ENCODE assay signal across 8 cellular contexts in the genomic region with DNA sequence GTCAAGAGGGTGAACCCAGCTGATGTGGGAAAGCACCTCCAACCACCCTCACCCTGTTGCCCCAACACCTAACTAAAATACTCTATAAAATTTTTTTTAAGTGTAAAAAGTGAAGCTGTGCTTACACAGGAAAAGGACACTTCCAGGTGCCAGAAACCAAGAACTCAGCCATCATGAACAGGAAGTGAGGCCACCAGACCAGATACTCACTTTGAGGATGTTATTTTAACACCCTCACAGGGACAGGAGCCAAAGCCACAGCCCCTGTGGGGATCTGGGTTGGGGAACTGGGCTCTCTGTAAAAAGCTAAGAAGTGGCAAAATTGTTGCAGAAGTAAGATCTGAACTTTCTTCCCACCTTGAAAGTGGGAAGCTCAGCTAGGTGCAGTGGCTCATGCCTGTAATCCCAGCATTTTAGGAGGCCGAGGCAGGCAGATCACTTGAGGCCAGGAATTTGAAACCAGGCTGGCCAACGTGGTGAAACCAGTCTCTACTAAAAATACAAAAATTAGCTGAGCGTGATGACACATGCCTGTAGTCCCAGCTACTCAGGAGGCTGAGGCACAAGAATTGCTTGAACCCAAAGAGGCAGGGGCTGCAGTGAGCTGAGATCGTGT. TPM values are rescaled to one million over a fixed set of nuclear protein-coding genes. Genes with fewer than 3 reads are reported as not detected.
DNase-seq lines count a peak whose midpoint lies in the region; ATAC-seq and TF ChIP-seq lines count a peak whose summit lies in the region.

No MANE protein-coding gene starts in this region.

- no peaks in the 10 kb centered on the region for H3K79me2 ChIP-seq in trophoblast cell (ENCODE audit: control insufficient read depth, insufficient read depth, low read length, poor library complexity)

- H3K9me3 ChIP-seq in CD4-positive, CD25-positive, alpha-beta regulatory T cell (ENCODE audit: control insufficient read depth in 2 of 2, low read length in 2 of 2): no peaks in the 10 kb centered on the region
- H3K9me3 ChIP-seq in transverse colon (no peaks in the 10 kb centered on the region), trophoblast cell (ENCODE audit: insufficient read depth, low read depth, low read length) (no peaks in the 10 kb centered on the region)

- no peak for TF ChIP-seq EP300 in transverse colon (IDR thresholded peaks at IDR 0.05; ENCODE audit: low read depth)

- in situ Hi-C loops in transverse colon (cut with MboI; ENCODE audit: low pct_ligation_motif_present in 1 of 4, low pct_unique_long_range_greater_than_20kb in 1 of 4, low sequenced_read_pairs in 3 of 4): no loop called here

- H3K4me3 ChIP-seq in CD4-positive, CD25-positive, alpha-beta regulatory T cell (ENCODE audit: low read depth, low read length): peak overlapping the region; percentile 39
- H3K4me3 ChIP-seq in transverse colon: no peak overlapping the region
- no peak overlapping the region for H3K4me3 ChIP-seq in trophoblast cell (ENCODE audit: low read depth, low read length)

- TF ChIP-seq CTCF in RWPE1 (conservative IDR thresholded peaks at IDR 0.05; ENCODE audit: low read depth) (no peak), transverse colon (IDR thresholded peaks at IDR 0.05) (no peak)

- DNase-seq in CD4-positive, CD25-positive, alpha-beta regulatory T cell: peak in 2 of 3 donors; percentile 51 to 79
- no peak for DNase-seq in RWPE1 (ENCODE audit: low spot score)
- DNase-seq in effector CD8-positive, alpha-beta T cell (lab: John Stamatoyannopoulos, UW): peak; percentile 20
- DNase-seq in transverse colon: peak; percentile 56
- no peak for DNase-seq in NCI-H748 (lab: John Stamatoyannopoulos, UW; ENCODE audit: unreplicated experiment)
- DNase-seq in trophoblast cell: no peak

- H3K4me1 Mint-ChIP-seq in CD4-positive, CD25-positive, alpha-beta regulatory T cell: peaks cover 12 to 62% (median 25%) of the 10 kb centered on the region in 4 donors

- H3K4me3 Mint-ChIP-seq in CD4-positive, CD25-positive, alpha-beta regulatory T cell: peak overlapping the region; percentile 58 to 83 (median 73)

- H2AFZ ChIP-seq in trophoblast cell (ENCODE audit: insufficient read depth, low read length, poor library complexity): no peak overlapping the region

- H2BK12ac ChIP-seq in trophoblast cell (ENCODE audit: low read length): no peak overlapping the region

- 63 to 83% methylated on average over 1 to 4 of the region's 4 CpGs for WGBS in transverse colon (ENCODE audit: low coverage in 1 of 2), 2 donors
- no CpG with 5 or more reads among the region's 4 CpGs for WGBS in trophoblast cell (ENCODE audit: extremely low coverage, insufficient coverage, insufficient read length)

- H3K36me3 Mint-ChIP-seq in CD4-positive, CD25-positive, alpha-beta regulatory T cell: no peaks in the 10 kb centered on the region

- H2BK5ac ChIP-seq in trophoblast cell (ENCODE audit: low read depth, low read length, poor library complexity): no peak overlapping the region

- H3K79me1 ChIP-seq in trophoblast cell (ENCODE audit: low read length): no peaks in the 10 kb centered on the region

- H3K36me3 ChIP-seq in CD4-positive, CD25-positive, alpha-beta regulatory T cell (ENCODE audit: control insufficient read depth, insufficient read depth, low read length): no peaks in the 10 kb centered on the region
- H3K36me3 ChIP-seq in transverse colon (no peaks in the 10 kb centered on the region), trophoblast cell (ENCODE audit: control insufficient read depth in 1 of 2, insufficient read depth in 2 of 2, low read length in 2 of 2) (no peaks in the 10 kb centered on the region)

- intact Hi-C loops in transverse colon (cut with DNase I; ENCODE audit: low total_unique reads): no loop called here

- peak; percentile 10 to 24 for ATAC-seq in CD4-positive, CD25-positive, alpha-beta regulatory T cell (ENCODE audit: low read depth in 2 of 2)
- ATAC-seq in GM19467 (IDR thresholded peaks at IDR 0.05; ENCODE audit: unreplicated experiment): peak; percentile 33
- ATAC-seq in HG03159 (IDR thresholded peaks at IDR 0.05; ENCODE audit: unreplicated experiment): no peak

- peaks cover 6% of the 10 kb centered on the region for H3K27me3 Mint-ChIP-seq in CD4-positive, CD25-positive, alpha-beta regulatory T cell

- no peak overlapping the region for H3K23ac ChIP-seq in trophoblast cell (ENCODE audit: low read length)

- H3K27ac ChIP-seq in CD4-positive, CD25-positive, alpha-beta regulatory T cell (ENCODE audit: insufficient read depth, low read length, poor library complexity, severe bottlenecking): peak overlapping the region; percentile 71
- H3K27ac ChIP-seq in RWPE1 (peak overlapping the region; percentile 56), transverse colon (peak overlapping the region; percentile 40 to 62 (median 52)), trophoblast cell (ENCODE audit: low read depth, low read length) (no peak overlapping the region)

- H3K4ac ChIP-seq in trophoblast cell (ENCODE audit: low read depth, low read length): no peak overlapping the region

- H3K27me3 ChIP-seq in CD4-positive, CD25-positive, alpha-beta regulatory T cell (ENCODE audit: control insufficient read depth, insufficient read depth, low read length): no peaks in the 10 kb centered on the region
- H3K27me3 ChIP-seq in transverse colon: no peaks in the 10 kb centered on the region
- H3K27me3 ChIP-seq in trophoblast cell (ENCODE audit: insufficient read depth, low read length): no peaks in the 10 kb centered on the region

- H2BK120ac ChIP-seq in trophoblast cell (ENCODE audit: insufficient read depth, low read length, poor library complexity): no peak overlapping the region

- no peak overlapping the region for H2AK5ac ChIP-seq in trophoblast cell (ENCODE audit: low read length)

- H3K9me3 Mint-ChIP-seq in CD4-positive, CD25-positive, alpha-beta regulatory T cell: no peaks in the 10 kb centered on the region

- H3K14ac ChIP-seq in trophoblast cell (ENCODE audit: low read length): no peak overlapping the region

- H4K8ac ChIP-seq in trophoblast cell (ENCODE audit: low read depth, low read length): no peak overlapping the region

- H3K4me1 ChIP-seq in CD4-positive, CD25-positive, alpha-beta regulatory T cell (ENCODE audit: control insufficient read depth, insufficient read depth, low read length, poor library complexity, severe bottlenecking): peaks cover 42% of the 10 kb centered on the region
- peaks cover 15 to 27% (median 16%) of the 10 kb centered on the region in 4 donors for H3K4me1 ChIP-seq in transverse colon
- H3K4me1 ChIP-seq in trophoblast cell (ENCODE audit: control insufficient read depth in 1 of 2, insufficient read depth in 2 of 2, low read length in 2 of 2): peaks cover 0 to 8% of the 10 kb centered on the region in 2 experiments

- no peak overlapping the region for H4K91ac ChIP-seq in trophoblast cell (ENCODE audit: low read depth, low read length)

- peak overlapping the region; percentile 93 to 99 (median 94) for H3K27ac Mint-ChIP-seq in CD4-positive, CD25-positive, alpha-beta regulatory T cell

- H3K18ac ChIP-seq in trophoblast cell (ENCODE audit: low read length): no peak overlapping the region

- H3K4me2 ChIP-seq in trophoblast cell (ENCODE audit: low read length): no peak overlapping the region

- POLR2A ChIA-PET in RWPE1 (lab: Yijun Ruan, JAX; ENCODE audit: low non-redundant PET): no interaction called here

- no peak for TF ChIP-seq POLR2A in transverse colon (IDR thresholded peaks at IDR 0.05)

- H3K9ac ChIP-seq in trophoblast cell (ENCODE audit: low read length): no peak overlapping the region

- H4K12ac ChIP-seq in trophoblast cell (ENCODE audit: low read depth, low read length): no peak overlapping the region

- CTCF ChIA-PET in RWPE1 (lab: Yijun Ruan, JAX): interaction anchor here (0.6 to 0.8 kb wide), 2 partner anchors 35 to 182 kb away, joined by 3 to 5 read pairs; no protein-coding TSS in a partner anchor

RNA-seq across cellular contexts. Expression of gene RSPH14, which starts 3.8 kb away (rescaled TPM):
- not detected for total RNA-seq in CD4-positive, CD25-positive, alpha-beta regulatory T cell
- under 1 TPM in 2 of 4 donors, not detected in 2; 0.15 to 0.29 TPM for polyA plus RNA-seq in CD4-positive, CD25-positive, alpha-beta regulatory T cell
- total RNA-seq in transverse colon: under 1 TPM in 1 of 4 donors, not detected in 3; 0.32 TPM
- polyA plus RNA-seq in trophoblast cell (2013): 0.07 and 0.16 TPM in 2 replicates

RNA-seq across cellular contexts. Expression of gene RAB36, which starts 7.3 kb away (rescaled TPM):
- 0.17 TPM for total RNA-seq in CD4-positive, CD25-positive, alpha-beta regulatory T cell
- polyA plus RNA-seq in CD4-positive, CD25-positive, alpha-beta regulatory T cell: under 1 TPM in 3 of 4 donors, not detected in 1; 0.42 to 0.61 (median 0.56) TPM
- total RNA-seq in transverse colon: 1 to 10 TPM in 1 of 4 donors, under 1 TPM in 2, not detected in 1; 0.37 to 1.1 (median 0.82) TPM
- polyA plus RNA-seq in trophoblast cell (2013): 0.92 and 1.1 TPM in 2 replicates

RNA-seq across cellular contexts. Expression of gene BCR, which starts 42.3 kb away (rescaled TPM):
- 66.3 TPM for total RNA-seq in CD4-positive, CD25-positive, alpha-beta regulatory T cell
- 1 to 10 TPM; 2.6 to 7.1 (median 2.8) TPM for polyA plus RNA-seq in CD4-positive, CD25-positive, alpha-beta regulatory T cell
- total RNA-seq in transverse colon: 100 to 1,000 TPM in 2 of 4 donors, 10 to 100 TPM in 2; 36.9 to 514 (median 91.0) TPM
- polyA plus RNA-seq in trophoblast cell (2013): 49.8 and 53.0 TPM in 2 replicates

Comparison
In these comparisons a context has a peak if more than half of its experiments do, and no peak if none do; other contexts are left out.
1. DNase-seq: peak in CD4-positive, CD25-positive, alpha-beta regulatory T cell (2 of 3), effector CD8-positive, alpha-beta T cell (single experiment) and transverse colon (single experiment); none in RWPE1 (single experiment), NCI-H748 (single experiment) and trophoblast cell (0 of 2).